Comparison of ENCODE assay signal across 22 cellular contexts in the genomic region with DNA sequence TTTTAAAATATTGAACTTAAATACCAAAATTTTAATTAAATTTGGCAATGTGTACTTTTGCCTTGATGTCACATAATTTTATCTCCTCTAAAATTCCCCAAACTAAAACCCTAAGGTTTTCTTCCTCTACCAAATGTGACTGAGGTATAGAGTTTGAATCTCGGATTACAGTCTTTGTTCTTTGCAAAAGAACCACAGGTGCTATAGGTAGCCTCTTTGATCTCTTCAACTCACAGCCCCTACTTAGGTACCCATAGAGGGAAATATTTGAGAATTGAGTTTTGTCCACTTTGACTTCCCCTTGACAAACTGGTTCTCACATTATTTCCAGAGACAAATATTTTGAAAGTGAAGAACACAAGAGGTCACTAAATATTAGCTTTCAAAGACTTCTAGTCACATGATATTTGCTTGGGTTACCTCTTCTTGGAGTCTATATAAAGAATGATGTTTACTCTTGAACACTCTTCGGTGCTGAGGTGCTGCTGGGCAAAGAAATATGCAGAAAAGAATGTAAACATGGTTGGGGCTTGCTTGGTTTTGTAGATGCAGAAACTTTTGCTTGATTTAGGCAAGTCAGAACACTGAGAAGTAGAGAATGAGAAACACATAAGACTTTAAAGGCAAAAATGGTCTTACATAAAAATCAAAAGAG.
DNase-seq lines count a peak whose midpoint lies in the region; TF ChIP-seq lines count a peak whose summit lies in the region.
"Had no signal": no experiment of that assay in that cellular context is flagged by ENCODE, and none has a peak within 500 bp of the region (broad histone marks: within the 10 kb centered on the region; RNA-seq: fewer than 3 reads in every experiment).

No MANE protein-coding gene starts in this region.

- H3K9me3 Mint-ChIP-seq in progenitor cell of endocrine pancreas (ENCODE audit: low read depth) = peaks cover 24% of the 10 kb centered on the region
- H3K9me3 Mint-ChIP-seq: activated CD4-positive, alpha-beta T cell treated with anti-CD3 and anti-CD28 coated beads, Interleukin-2, amount 10 ng/mL, durations not matched to agents 24 days and 14 days; activated T-cell treated with anti-CD3 and anti-CD28 coated beads, Interleukin-2, amount 50 U/mL, for 4 hours had no signal

- H3K4me1 Mint-ChIP-seq in progenitor cell of endocrine pancreas (ENCODE audit: low read depth) = peaks cover 40% of the 10 kb centered on the region
- H3K4me1 Mint-ChIP-seq: activated CD4-positive, alpha-beta T cell treated with anti-CD3 and anti-CD28 coated beads, Interleukin-2, amount 10 ng/mL, durations not matched to agents 24 days and 14 days had no signal

- peak; percentile 80 for DNase-seq in DMS53 (lab: John Stamatoyannopoulos, UW)
- DNase-seq in NCI-H69 (lab: John Stamatoyannopoulos, UW) = peak; percentile 28
- peak; percentile 26 for DNase-seq in epithelial cell of prostate (ENCODE audit: low read depth, low spot score)
- DNase-seq in progenitor cell of endocrine pancreas (ENCODE audit: low spot score, unreplicated experiment) = no peak
- no peak for DNase-seq in activated CD4-positive, CD25-positive, alpha-beta regulatory T cell treated with anti-CD3 and anti-CD28 coated beads, Interleukin-2, amount 50 U/mL, for 72 hours
- DNase-seq in T-helper 9 cell = no peak
- DNase-seq in posterior vena cava (ENCODE audit: low spot score) = no peak
- no peak for DNase-seq in mesenteric fat pad (ENCODE audit: low spot score)
- DNase-seq: activated CD4-positive, alpha-beta T cell treated with anti-CD3 and anti-CD28 coated beads, Interleukin-2, amount 10 ng/mL, durations not matched to agents 24 days and 14 days; activated naive CD4-positive, alpha-beta T cell; activated T-cell treated with anti-CD3 and anti-CD28 coated beads, Interleukin-2, amount 50 U/mL, for 4 hours; Calu3; effector memory CD4-positive, alpha-beta T cell; H7; islet precursor cell; NCI-H187 treated with DMSO at 0.1 percent for 48 hours; NCI-H226; SJCRH30; stimulated activated CD4-positive, alpha-beta T cell treated with anti-CD3 and anti-CD28 coated beads, Interleukin-2, amount 100 ng/mL, for 24 hours had no signal

- TF ChIP-seq CTCF in progenitor cell of endocrine pancreas (IDR thresholded peaks at IDR 0.05; ENCODE audit: unreplicated experiment) = no peak

- peak overlapping the region; percentile 68 for H3K27ac Mint-ChIP-seq in progenitor cell of endocrine pancreas
- H3K27ac Mint-ChIP-seq: activated CD4-positive, alpha-beta T cell treated with anti-CD3 and anti-CD28 coated beads, Interleukin-2, amount 10 ng/mL, durations not matched to agents 24 days and 14 days had no signal

- no peak overlapping the region for H3K4me3 Mint-ChIP-seq in progenitor cell of endocrine pancreas (ENCODE audit: low read depth)
- H3K4me3 Mint-ChIP-seq: activated CD4-positive, alpha-beta T cell treated with anti-CD3 and anti-CD28 coated beads, Interleukin-2, amount 10 ng/mL, durations not matched to agents 24 days and 14 days; activated T-cell treated with anti-CD3 and anti-CD28 coated beads, Interleukin-2, amount 50 U/mL, for 4 hours had no signal

- H3K27me3 Mint-ChIP-seq in progenitor cell of endocrine pancreas = peaks cover 17% of the 10 kb centered on the region

- intact Hi-C loops in posterior vena cava (cut with DNase I) = no loop called here

- peak overlapping the region; percentile 10 for H3K27ac ChIP-seq in epithelial cell of prostate
- H3K27ac ChIP-seq: BLaER1 treated with 17β-estradiol and CSF1 and Interleukin-3, amounts not matched to agents 10 nM and 100 nM; neutrophil; SJCRH30; suprapubic skin had no signal

- no peaks in the 10 kb centered on the region for H3K36me3 Mint-ChIP-seq in progenitor cell of endocrine pancreas (ENCODE audit: insufficient read depth)

Comparison
In these comparisons a context has a peak if more than half of its experiments do, and no peak if none do; other contexts are left out.
1. DNase-seq: peak in DMS53 (single experiment), NCI-H69 (single experiment) and epithelial cell of prostate (single experiment); none in progenitor cell of endocrine pancreas (single experiment), activated CD4-positive, CD25-positive, alpha-beta regulatory T cell treated with anti-CD3 and anti-CD28 coated beads, Interleukin-2, amount 50 U/mL, for 72 hours (single experiment), T-helper 9 cell (single experiment), posterior vena cava (single experiment) and mesenteric fat pad (single experiment).